Comparison of ENCODE assay signal across 32 cellular contexts in the genomic region with DNA sequence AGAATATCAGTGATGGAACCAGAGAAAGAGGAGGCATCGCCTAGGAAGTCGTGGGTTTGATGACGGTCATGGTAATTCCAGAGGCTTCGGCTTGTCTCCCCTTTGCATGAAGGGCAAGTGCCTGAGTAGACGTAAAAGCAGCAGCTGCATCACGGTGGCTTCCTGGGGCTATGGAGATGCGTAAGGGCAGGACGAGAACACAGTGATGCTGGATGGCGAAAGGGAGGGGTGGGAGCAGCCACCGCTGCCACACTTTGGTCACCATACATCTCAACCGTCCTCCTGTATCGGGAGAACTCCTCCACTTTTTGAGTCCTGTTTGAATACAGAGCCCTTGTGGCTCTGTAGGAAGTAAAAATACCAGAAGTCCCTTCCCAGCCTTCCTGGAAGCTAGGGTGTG.
DNase-seq lines count a peak whose midpoint lies in the region; ATAC-seq and TF ChIP-seq lines count a peak whose summit lies in the region.
"Had no signal": no experiment of that assay in that cellular context is flagged by ENCODE, and none has a peak within 500 bp of the region (broad histone marks: within the 10 kb centered on the region; RNA-seq: fewer than 3 reads in every experiment).

No MANE protein-coding gene starts in this region.

- no peaks in the 10 kb centered on the region for H3K36me3 Mint-ChIP-seq in activated CD8-positive, alpha-beta T cell treated with anti-CD3 and anti-CD28 coated beads for 36 hours (ENCODE audit: low read depth)
- no peaks in the 10 kb centered on the region for H3K36me3 Mint-ChIP-seq in activated CD8-positive, alpha-beta T cell treated with anti-CD3 and anti-CD28 coated beads, Interleukin-2, amount 10 ng/mL, durations not matched to agents 7 days and 5 days (ENCODE audit: low read depth)

- H3K4me1 Mint-ChIP-seq in activated CD8-positive, alpha-beta T cell treated with anti-CD3 and anti-CD28 coated beads for 36 hours (ENCODE audit: low read depth): peaks cover 26% of the 10 kb centered on the region
- peaks cover 18% of the 10 kb centered on the region for H3K4me1 Mint-ChIP-seq in activated CD8-positive, alpha-beta T cell treated with anti-CD3 and anti-CD28 coated beads, Interleukin-2, amount 10 ng/mL, durations not matched to agents 7 days and 5 days (ENCODE audit: low read depth)

- H3K27ac ChIP-seq in OCI-LY7 (ENCODE audit: low read depth, low read length, poor library complexity, severe bottlenecking) (peak overlapping the region; percentile 71), fibroblast of lung (ENCODE audit: insufficient read depth, low read length) (peak overlapping the region; percentile 40), spleen (peak overlapping the region in 6 of 8 donors; percentile 17 to 79 (median 69))
- H3K27ac ChIP-seq: 22Rv1, adrenal gland, brain microvascular endothelial cell, heart right ventricle, KMS-11, neutrophil, RWPE1, SK-N-MC, thoracic aorta, vagina had no signal

- H3K9me2 ChIP-seq in OCI-LY7 (ENCODE audit: insufficient read depth, low read length): no peaks in the 10 kb centered on the region

- POLR2A ChIA-PET in activated CD8-positive, alpha-beta T cell treated with anti-CD3 and anti-CD28 coated beads for 36 hours (lab: Charles Lee): interaction anchor here (0.8 kb wide), 1 partner anchor 9 kb away, joined by 3 read pairs; no protein-coding TSS in a partner anchor
- POLR2A ChIA-PET in activated CD8-positive, alpha-beta T cell treated with anti-CD3 and anti-CD28 coated beads, Interleukin-2, amount 10 ng/mL, durations not matched to agents 7 days and 5 days (lab: Charles Lee): no interaction called here
- POLR2A ChIA-PET in OCI-LY7 (lab: Charles Lee): interaction anchor here (0.6 to 4.0 kb wide), 4 partner anchors 10 to 727 kb away, joined by 3 to 33 read pairs (median 10); no protein-coding TSS in a partner anchor

- no peaks in the 10 kb centered on the region for H3K27me3 ChIP-seq in fibroblast of lung (ENCODE audit: control insufficient read depth, insufficient read depth, low read length)
- H3K27me3 ChIP-seq in spleen (replicated peaks in 1 of 7): no peaks in the 10 kb centered on the region
- H3K27me3 ChIP-seq: adrenal gland, brain microvascular endothelial cell, heart right ventricle, neutrophil, vagina had no signal

- no peak for ATAC-seq in activated CD8-positive, alpha-beta T cell treated with anti-CD3 and anti-CD28 coated beads for 36 hours
- ATAC-seq in activated CD8-positive, alpha-beta T cell treated with anti-CD3 and anti-CD28 coated beads, Interleukin-2, amount 10 ng/mL, durations not matched to agents 7 days and 5 days: no peak
- ATAC-seq: HCT116 had no signal

- H3K27me3 Mint-ChIP-seq in activated CD8-positive, alpha-beta T cell treated with anti-CD3 and anti-CD28 coated beads for 36 hours: no peaks in the 10 kb centered on the region
- no peaks in the 10 kb centered on the region for H3K27me3 Mint-ChIP-seq in activated CD8-positive, alpha-beta T cell treated with anti-CD3 and anti-CD28 coated beads, Interleukin-2, amount 10 ng/mL, durations not matched to agents 7 days and 5 days (ENCODE audit: low read depth)
- H3K27me3 Mint-ChIP-seq: progenitor cell of endocrine pancreas had no signal

- no peak for TF ChIP-seq CTCF in activated CD8-positive, alpha-beta T cell treated with anti-CD3 and anti-CD28 coated beads for 36 hours (IDR thresholded peaks at IDR 0.05)
- TF ChIP-seq CTCF in OCI-LY7 (conservative IDR thresholded peaks at IDR 0.05; ENCODE audit: low read length): no peak
- TF ChIP-seq CTCF in fibroblast of lung (conservative IDR thresholded peaks at IDR 0.05 in 1 of 2, IDR thresholded peaks at IDR 0.05 in 1 of 2; ENCODE audit: low read depth in 1 of 2, low read length in 2 of 2): no peak
- no peak for TF ChIP-seq CTCF in spleen (IDR thresholded peaks at IDR 0.05 in 8 of 11, conservative IDR thresholded peaks at IDR 0.05 in 3 of 11)

- H3K4me3 Mint-ChIP-seq in activated CD8-positive, alpha-beta T cell treated with anti-CD3 and anti-CD28 coated beads for 36 hours: no peak overlapping the region
- no peak overlapping the region for H3K4me3 Mint-ChIP-seq in activated CD8-positive, alpha-beta T cell treated with anti-CD3 and anti-CD28 coated beads, Interleukin-2, amount 10 ng/mL, durations not matched to agents 7 days and 5 days
- H3K4me3 Mint-ChIP-seq: activated T-cell treated with anti-CD3 and anti-CD28 coated beads, Interleukin-2, amount 50 U/mL, for 4 hours had no signal

- H4K20me1 ChIP-seq in OCI-LY7 (ENCODE audit: insufficient read depth, low read length): no peaks in the 10 kb centered on the region
- H4K20me1 ChIP-seq in fibroblast of lung (ENCODE audit: control insufficient read depth, extremely low read depth, insufficient read depth, low read length): no peaks in the 10 kb centered on the region

- H3K79me2 ChIP-seq in OCI-LY7 (ENCODE audit: insufficient read depth, low read depth, low read length) (no peaks in the 10 kb centered on the region), fibroblast of lung (ENCODE audit: control insufficient read depth, insufficient read depth, low read length) (no peaks in the 10 kb centered on the region)

- no peak overlapping the region for H3K9ac ChIP-seq in fibroblast of lung (ENCODE audit: insufficient read depth, low read length)
- H3K9ac ChIP-seq: KMS-11 had no signal

- peak overlapping the region; percentile 75 for H3K27ac Mint-ChIP-seq in activated CD8-positive, alpha-beta T cell treated with anti-CD3 and anti-CD28 coated beads for 36 hours
- no peak overlapping the region for H3K27ac Mint-ChIP-seq in activated CD8-positive, alpha-beta T cell treated with anti-CD3 and anti-CD28 coated beads, Interleukin-2, amount 10 ng/mL, durations not matched to agents 7 days and 5 days
- H3K27ac Mint-ChIP-seq: progenitor cell of endocrine pancreas had no signal

- no peak for DNase-seq in activated CD8-positive, alpha-beta T cell treated with anti-CD3 and anti-CD28 coated beads for 36 hours
- DNase-seq in activated CD8-positive, alpha-beta T cell treated with anti-CD3 and anti-CD28 coated beads, Interleukin-2, amount 10 ng/mL, durations not matched to agents 7 days and 5 days: no peak
- DNase-seq in OCI-LY7 (ENCODE audit: low spot score): no peak
- no peak for DNase-seq in fibroblast of lung (ENCODE audit: low read depth in 2 of 2)
- peak; percentile 63 for DNase-seq in spleen
- no peak for DNase-seq in activated CD4-positive, alpha-beta T cell treated with anti-CD3 and anti-CD28 coated beads for 4 hours
- no peak for DNase-seq in activated T-cell treated with anti-CD3 and anti-CD28 coated beads, Interleukin-2, amount 50 U/mL, for 48 hours
- no peak for DNase-seq in retina
- DNase-seq: activated naive CD4-positive, alpha-beta T cell; AML-193; brain microvascular endothelial cell; Caco-2; DMS79; effector memory CD4-positive, alpha-beta T cell; MM.1S; NCI-H1417; NCI-H2081; NCI-H226; NCI-H82; T-helper 2 cell had no signal

- no peak overlapping the region for H2AFZ ChIP-seq in OCI-LY7 (ENCODE audit: low read length)
- no peak overlapping the region for H2AFZ ChIP-seq in fibroblast of lung (ENCODE audit: low read length)

- no peak overlapping the region for H3K4me3 ChIP-seq in OCI-LY7 (ENCODE audit: low read depth, low read length, poor library complexity, severe bottlenecking)
- no peak overlapping the region for H3K4me3 ChIP-seq in fibroblast of lung (replicated peaks in 1 of 4; ENCODE audit: control extremely low read depth in 1 of 4, insufficient read depth in 1 of 4, low read depth in 3 of 4, low read length in 4 of 4)
- H3K4me3 ChIP-seq in spleen: no peak overlapping the region
- H3K4me3 ChIP-seq: adrenal gland, heart right ventricle, SK-N-MC, thoracic aorta, vagina had no signal

- CTCF ChIA-PET in activated CD8-positive, alpha-beta T cell treated with anti-CD3 and anti-CD28 coated beads for 36 hours (lab: Charles Lee): interaction anchor here (1.1 kb wide), 1 partner anchor 11 kb away, joined by 3 read pairs; no protein-coding TSS in a partner anchor
- CTCF ChIA-PET in activated CD8-positive, alpha-beta T cell treated with anti-CD3 and anti-CD28 coated beads, Interleukin-2, amount 10 ng/mL, durations not matched to agents 7 days and 5 days (lab: Charles Lee): interaction anchor here (1.1 kb wide), 1 partner anchor 11 kb away, joined by 3 read pairs; no protein-coding TSS in a partner anchor
- CTCF ChIA-PET in OCI-LY7 (lab: Charles Lee; ENCODE audit: unreplicated experiment): no interaction called here

- no peaks in the 10 kb centered on the region for H3K9me3 ChIP-seq in OCI-LY7 (ENCODE audit: low read length)
- no peaks in the 10 kb centered on the region for H3K9me3 ChIP-seq in fibroblast of lung (ENCODE audit: control insufficient read depth, insufficient read depth, low read depth, low read length)
- H3K9me3 ChIP-seq in spleen: no peaks in the 10 kb centered on the region
- H3K9me3 ChIP-seq: adrenal gland, Caco-2, heart right ventricle, neutrophil, thoracic aorta, vagina had no signal

- TF ChIP-seq POLR2A in spleen (IDR thresholded peaks at IDR 0.05): no peak

- H3K36me3 ChIP-seq in OCI-LY7 (ENCODE audit: insufficient read depth, low read length) (peaks cover 30% of the 10 kb centered on the region), fibroblast of lung (ENCODE audit: control insufficient read depth, insufficient read depth, low read length) (peaks cover 3% of the 10 kb centered on the region), spleen (peaks cover 0 to 18% (median 0%) of the 10 kb centered on the region in 6 donors)
- H3K36me3 ChIP-seq: neutrophil had no signal

- H3K4me1 ChIP-seq in OCI-LY7 (ENCODE audit: insufficient read depth, low read length, poor library complexity, severe bottlenecking) (peaks cover 52% of the 10 kb centered on the region), fibroblast of lung (ENCODE audit: control insufficient read depth, extremely low read depth, insufficient read depth, low read length) (peaks cover 17% of the 10 kb centered on the region), spleen (peaks cover 16 to 57% (median 43%) of the 10 kb centered on the region in 6 donors)
- H3K4me1 ChIP-seq: adrenal gland, Caco-2 had no signal

- BruUV-seq in OCI-LY7 (replicated peaks; lab: Mats Ljungman, UMichigan): no TSS peak

- WGBS in spleen, 5 donors: 92 to 94% (median 93%) methylated on average over 12 of the region's 12 CpGs

- H3K9me3 Mint-ChIP-seq in activated CD8-positive, alpha-beta T cell treated with anti-CD3 and anti-CD28 coated beads for 36 hours: no peaks in the 10 kb centered on the region
- H3K9me3 Mint-ChIP-seq in activated CD8-positive, alpha-beta T cell treated with anti-CD3 and anti-CD28 coated beads, Interleukin-2, amount 10 ng/mL, durations not matched to agents 7 days and 5 days (ENCODE audit: insufficient read depth): no peaks in the 10 kb centered on the region
- H3K9me3 Mint-ChIP-seq: activated T-cell treated with anti-CD3 and anti-CD28 coated beads, Interleukin-2, amount 50 U/mL, for 4 hours had no signal

- intact Hi-C loops in activated CD8-positive, alpha-beta T cell treated with anti-CD3 and anti-CD28 coated beads for 36 hours (cut with micrococcal nuclease): no loop called here
- intact Hi-C loops in OCI-LY7 (cut with micrococcal nuclease; ENCODE audit: unreplicated experiment): loop anchor here (2.0 kb wide), 1 partner anchor 15 kb away; no protein-coding TSS in a partner anchor
- intact Hi-C loops in spleen (cut with DNase I; ENCODE audit: low total_unique reads): no loop called here

- H3K4me2 ChIP-seq in OCI-LY7 (ENCODE audit: low read length): peak overlapping the region; percentile 73
- peak overlapping the region; percentile 61 for H3K4me2 ChIP-seq in fibroblast of lung (ENCODE audit: extremely low read depth, insufficient read depth, low read length)
- H3K4me2 ChIP-seq: KMS-11 had no signal
